In genomic region chr9:88378317-88378716, GRCh38 we compare ENCODE assay signal across 1 cellular context.
TF ChIP-seq lines count a peak whose summit lies in the region.

No MANE protein-coding gene starts in this region.

TF ChIP-seq in WTC11, 78 proteins besides CTCF, POLR2A, EP300 and RAD21 (continues in another document):
- TF ChIP-seq ZNF317 (CRISPR knock-in tag; IDR thresholded peaks at IDR 0.05; ENCODE audit: borderline replicate concordance, low read depth) (no peak), ZNF423 (CRISPR knock-in tag; IDR thresholded peaks at IDR 0.05) (no peak), RORB (CRISPR knock-in tag; IDR thresholded peaks at IDR 0.05) (no peak), JAZF1 (CRISPR knock-in tag; IDR thresholded peaks at IDR 0.05) (no peak), CREB1 (CRISPR knock-in tag; IDR thresholded peaks at IDR 0.05) (no peak), ZBTB43 (CRISPR knock-in tag; IDR thresholded peaks at IDR 0.05) (no peak), ZNF138 (CRISPR knock-in tag; conservative IDR thresholded peaks at IDR 0.05) (no peak), ATF1 (CRISPR knock-in tag; IDR thresholded peaks at IDR 0.05) (no peak), NFYB (CRISPR knock-in tag; conservative IDR thresholded peaks at IDR 0.05; ENCODE audit: low read depth) (no peak), ZNF396 (CRISPR knock-in tag; IDR thresholded peaks at IDR 0.05; ENCODE audit: borderline replicate concordance) (no peak), JUN (CRISPR knock-in tag; IDR thresholded peaks at IDR 0.05) (no peak), CBFB (CRISPR knock-in tag; IDR thresholded peaks at IDR 0.05; ENCODE audit: low read depth) (no peak), SP1 (CRISPR knock-in tag; conservative IDR thresholded peaks at IDR 0.05) (peak; percentile 41; the same call in 1 of the 2 replicates), ZNF263 (CRISPR knock-in tag; IDR thresholded peaks at IDR 0.05; ENCODE audit: low read depth) (no peak), E2F4 (CRISPR knock-in tag; IDR thresholded peaks at IDR 0.05; ENCODE audit: borderline replicate concordance, low read depth) (no peak), FOXK1 (CRISPR knock-in tag; IDR thresholded peaks at IDR 0.05) (peak; percentile 52; the same call in 1 of the 2 replicates), NR3C1 (CRISPR knock-in tag; conservative IDR thresholded peaks at IDR 0.05; ENCODE audit: low read depth) (no peak), ZNF671 (CRISPR knock-in tag; IDR thresholded peaks at IDR 0.05) (no peak), NR1H2 (CRISPR knock-in tag; IDR thresholded peaks at IDR 0.05) (no peak), AFF4 (CRISPR knock-in tag; IDR thresholded peaks at IDR 0.05; ENCODE audit: borderline replicate concordance) (no peak), ZNF121 (CRISPR knock-in tag; IDR thresholded peaks at IDR 0.05) (no peak), ARID4B (CRISPR knock-in tag; IDR thresholded peaks at IDR 0.05; ENCODE audit: borderline replicate concordance) (no peak), ATF2 (CRISPR knock-in tag; IDR thresholded peaks at IDR 0.05; ENCODE audit: borderline replicate concordance, low read depth) (no peak), NFE2L1 (CRISPR knock-in tag; IDR thresholded peaks at IDR 0.05) (no peak), SMAD4 (CRISPR knock-in tag; IDR thresholded peaks at IDR 0.05) (no peak), MXD4 (CRISPR knock-in tag; IDR thresholded peaks at IDR 0.05; ENCODE audit: borderline replicate concordance) (no peak), USF1 (CRISPR knock-in tag; IDR thresholded peaks at IDR 0.05) (peak; percentile 37; the same call in 1 of the 2 replicates), ZNF416 (CRISPR knock-in tag; IDR thresholded peaks at IDR 0.05) (no peak), NR2C2 (CRISPR knock-in tag; IDR thresholded peaks at IDR 0.05) (no peak)
- TF ChIP-seq, protein P1, sequence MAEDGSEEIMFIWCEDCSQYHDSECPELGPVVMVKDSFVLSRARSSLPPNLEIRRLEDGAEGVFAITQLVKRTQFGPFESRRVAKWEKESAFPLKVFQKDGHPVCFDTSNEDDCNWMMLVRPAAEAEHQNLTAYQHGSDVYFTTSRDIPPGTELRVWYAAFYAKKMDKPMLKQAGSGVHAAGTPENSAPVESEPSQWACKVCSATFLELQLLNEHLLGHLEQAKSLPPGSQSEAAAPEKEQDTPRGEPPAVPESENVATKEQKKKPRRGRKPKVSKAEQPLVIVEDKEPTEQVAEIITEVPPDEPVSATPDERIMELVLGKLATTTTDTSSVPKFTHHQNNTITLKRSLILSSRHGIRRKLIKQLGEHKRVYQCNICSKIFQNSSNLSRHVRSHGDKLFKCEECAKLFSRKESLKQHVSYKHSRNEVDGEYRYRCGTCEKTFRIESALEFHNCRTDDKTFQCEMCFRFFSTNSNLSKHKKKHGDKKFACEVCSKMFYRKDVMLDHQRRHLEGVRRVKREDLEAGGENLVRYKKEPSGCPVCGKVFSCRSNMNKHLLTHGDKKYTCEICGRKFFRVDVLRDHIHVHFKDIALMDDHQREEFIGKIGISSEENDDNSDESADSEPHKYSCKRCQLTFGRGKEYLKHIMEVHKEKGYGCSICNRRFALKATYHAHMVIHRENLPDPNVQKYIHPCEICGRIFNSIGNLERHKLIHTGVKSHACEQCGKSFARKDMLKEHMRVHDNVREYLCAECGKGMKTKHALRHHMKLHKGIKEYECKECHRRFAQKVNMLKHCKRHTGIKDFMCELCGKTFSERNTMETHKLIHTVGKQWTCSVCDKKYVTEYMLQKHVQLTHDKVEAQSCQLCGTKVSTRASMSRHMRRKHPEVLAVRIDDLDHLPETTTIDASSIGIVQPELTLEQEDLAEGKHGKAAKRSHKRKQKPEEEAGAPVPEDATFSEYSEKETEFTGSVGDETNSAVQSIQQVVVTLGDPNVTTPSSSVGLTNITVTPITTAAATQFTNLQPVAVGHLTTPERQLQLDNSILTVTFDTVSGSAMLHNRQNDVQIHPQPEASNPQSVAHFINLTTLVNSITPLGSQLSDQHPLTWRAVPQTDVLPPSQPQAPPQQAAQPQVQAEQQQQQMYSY (CRISPR knock-in tag; IDR thresholded peaks at IDR 0.05), result no peak
- TF ChIP-seq, protein P2, sequence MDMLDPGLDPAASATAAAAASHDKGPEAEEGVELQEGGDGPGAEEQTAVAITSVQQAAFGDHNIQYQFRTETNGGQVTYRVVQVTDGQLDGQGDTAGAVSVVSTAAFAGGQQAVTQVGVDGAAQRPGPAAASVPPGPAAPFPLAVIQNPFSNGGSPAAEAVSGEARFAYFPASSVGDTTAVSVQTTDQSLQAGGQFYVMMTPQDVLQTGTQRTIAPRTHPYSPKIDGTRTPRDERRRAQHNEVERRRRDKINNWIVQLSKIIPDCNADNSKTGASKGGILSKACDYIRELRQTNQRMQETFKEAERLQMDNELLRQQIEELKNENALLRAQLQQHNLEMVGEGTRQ (CRISPR knock-in tag; IDR thresholded peaks at IDR 0.05), result peak; percentile 81
- TF ChIP-seq, protein P3, sequence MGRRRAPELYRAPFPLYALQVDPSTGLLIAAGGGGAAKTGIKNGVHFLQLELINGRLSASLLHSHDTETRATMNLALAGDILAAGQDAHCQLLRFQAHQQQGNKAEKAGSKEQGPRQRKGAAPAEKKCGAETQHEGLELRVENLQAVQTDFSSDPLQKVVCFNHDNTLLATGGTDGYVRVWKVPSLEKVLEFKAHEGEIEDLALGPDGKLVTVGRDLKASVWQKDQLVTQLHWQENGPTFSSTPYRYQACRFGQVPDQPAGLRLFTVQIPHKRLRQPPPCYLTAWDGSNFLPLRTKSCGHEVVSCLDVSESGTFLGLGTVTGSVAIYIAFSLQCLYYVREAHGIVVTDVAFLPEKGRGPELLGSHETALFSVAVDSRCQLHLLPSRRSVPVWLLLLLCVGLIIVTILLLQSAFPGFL (CRISPR knock-in tag; IDR thresholded peaks at IDR 0.05; ENCODE audit: borderline replicate concordance), result no peak
- TF ChIP-seq, protein P4, sequence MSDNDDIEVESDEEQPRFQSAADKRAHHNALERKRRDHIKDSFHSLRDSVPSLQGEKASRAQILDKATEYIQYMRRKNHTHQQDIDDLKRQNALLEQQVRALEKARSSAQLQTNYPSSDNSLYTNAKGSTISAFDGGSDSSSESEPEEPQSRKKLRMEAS (CRISPR knock-in tag; IDR thresholded peaks at IDR 0.05), result no peak
- TF ChIP-seq, protein P5, sequence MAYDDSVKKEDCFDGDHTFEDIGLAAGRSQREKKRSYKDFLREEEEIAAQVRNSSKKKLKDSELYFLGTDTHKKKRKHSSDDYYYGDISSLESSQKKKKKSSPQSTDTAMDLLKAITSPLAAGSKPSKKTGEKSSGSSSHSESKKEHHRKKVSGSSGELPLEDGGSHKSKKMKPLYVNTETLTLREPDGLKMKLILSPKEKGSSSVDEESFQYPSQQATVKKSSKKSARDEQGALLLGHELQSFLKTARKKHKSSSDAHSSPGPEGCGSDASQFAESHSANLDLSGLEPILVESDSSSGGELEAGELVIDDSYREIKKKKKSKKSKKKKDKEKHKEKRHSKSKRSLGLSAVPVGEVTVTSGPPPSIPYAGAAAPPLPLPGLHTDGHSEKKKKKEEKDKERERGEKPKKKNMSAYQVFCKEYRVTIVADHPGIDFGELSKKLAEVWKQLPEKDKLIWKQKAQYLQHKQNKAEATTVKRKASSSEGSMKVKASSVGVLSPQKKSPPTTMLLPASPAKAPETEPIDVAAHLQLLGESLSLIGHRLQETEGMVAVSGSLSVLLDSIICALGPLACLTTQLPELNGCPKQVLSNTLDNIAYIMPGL (CRISPR knock-in tag; IDR thresholded peaks at IDR 0.05), result no peak
- TF ChIP-seq, protein P6, sequence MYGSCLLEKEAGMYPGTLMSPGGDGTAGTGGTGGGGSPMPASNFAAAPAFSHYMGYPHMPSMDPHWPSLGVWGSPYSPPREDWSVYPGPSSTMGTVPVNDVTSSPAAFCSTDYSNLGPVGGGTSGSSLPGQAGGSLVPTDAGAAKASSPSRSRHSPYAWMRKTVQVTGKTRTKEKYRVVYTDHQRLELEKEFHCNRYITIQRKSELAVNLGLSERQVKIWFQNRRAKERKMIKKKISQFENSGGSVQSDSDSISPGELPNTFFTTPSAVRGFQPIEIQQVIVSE (CRISPR knock-in tag; IDR thresholded peaks at IDR 0.05; ENCODE audit: borderline replicate concordance), result no peak
